Comparison of ENCODE assay signal across 25 cellular contexts in the genomic region with DNA sequence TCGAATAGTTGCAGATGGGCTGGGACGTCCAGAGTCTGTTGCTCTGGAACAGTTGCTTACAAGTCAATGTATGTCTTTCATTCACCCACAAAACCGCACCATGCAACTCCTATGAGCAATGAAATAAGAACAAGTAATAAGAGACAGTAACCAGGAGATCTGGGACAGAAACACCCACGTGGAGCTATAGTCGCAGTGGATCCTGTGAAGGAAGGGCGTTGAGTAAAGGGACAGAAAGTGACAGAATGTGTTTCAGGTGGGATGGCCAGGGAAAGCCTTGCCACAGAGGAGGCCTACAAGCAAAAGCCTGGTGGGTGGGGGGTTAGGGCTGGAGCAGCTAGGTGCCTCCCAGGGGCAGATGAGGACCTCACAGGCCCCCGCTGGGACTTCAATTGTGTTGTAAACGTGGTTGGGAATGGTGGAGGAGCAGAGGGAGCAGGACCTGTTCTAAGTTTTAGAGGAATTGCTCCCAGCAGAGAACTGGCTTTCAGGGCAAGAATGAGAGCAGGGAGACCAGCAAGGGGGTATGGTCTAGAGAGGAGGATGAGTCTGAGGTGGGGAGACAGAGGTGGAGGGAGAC.
"Had no signal": no experiment of that assay in that cellular context is flagged by ENCODE, and none has a peak within 500 bp of the region (broad histone marks: within the 10 kb centered on the region; RNA-seq: fewer than 3 reads in every experiment).

No MANE protein-coding gene starts in this region.

- H3K4me1 Mint-ChIP-seq: activated CD4-positive, alpha-beta memory T cell treated with anti-CD3 and anti-CD28 coated beads, Interleukin-2, amount 10 ng/mL, durations not matched to agents 7 days and 5 days; activated T-helper 17 cell treated with anti-CD3 and anti-CD28 coated beads, Interleukin-2, amount 50 U/mL, for 72 hours; central memory CD8-positive, alpha-beta T cell; natural killer cell; T-helper 17 cell had no signal

- H3K27me3 ChIP-seq: gastrocnemius medialis, hepatocyte, right lobe of liver, vagina had no signal

- H3K4me3 ChIP-seq: gastrocnemius medialis, hepatocyte, left lung, lower lobe of right lung, right lobe of liver, vagina had no signal

- H3K36me3 ChIP-seq: gastrocnemius medialis, left lung, lower lobe of right lung, right lobe of liver, vagina, WERI-Rb-1 had no signal

- H3K4me3 Mint-ChIP-seq: activated CD4-positive, alpha-beta memory T cell treated with anti-CD3 and anti-CD28 coated beads, Interleukin-2, amount 10 ng/mL, durations not matched to agents 7 days and 5 days; activated CD4-positive, alpha-beta T cell treated with anti-CD3 and anti-CD28 coated beads, Interleukin-2, amount 10 ng/mL, durations not matched to agents 7 days and 5 days; activated naive CD4-positive, alpha-beta T cell treated with anti-CD3 and anti-CD28 coated beads, Interleukin-2, amount 50 U/mL, for 24 hours; activated T-cell treated with anti-CD3 and anti-CD28 coated beads, Interleukin-2, amount 50 U/mL, for 24 hours; activated T-helper 17 cell treated with anti-CD3 and anti-CD28 coated beads, Interleukin-2, amount 50 U/mL, for 72 hours; central memory CD8-positive, alpha-beta T cell; dendritic cell treated with granulocyte-macrophage colony-stimulating factor and Interleukin-4, amounts not matched to agents 40 ng/mL and 50 ng/mL, for 4 days; natural killer cell; T-helper 17 cell; type B pancreatic cell had no signal

- DNase-seq: activated CD4-positive, alpha-beta memory T cell treated with anti-CD3 and anti-CD28 coated beads, Interleukin-2, amount 10 ng/mL, durations not matched to agents 7 days and 5 days; activated CD4-positive, alpha-beta T cell treated with anti-CD3 and anti-CD28 coated beads, Interleukin-2, amount 10 ng/mL, durations not matched to agents 7 days and 5 days; activated CD4-positive, CD25-positive, alpha-beta regulatory T cell treated with anti-CD3 and anti-CD28 coated beads, Interleukin-2, amount 50 U/mL, for 72 hours; activated CD8-positive, alpha-beta memory T cell treated with anti-CD3 and anti-CD28 coated beads, Interleukin-2, amount 50 U/mL, for 48 hours; activated T-cell treated with anti-CD3 and anti-CD28 coated beads, Interleukin-2, amount 50 U/mL, for 24 hours; gastrocnemius medialis; glutamatergic neuron; left lung; lower lobe of right lung; mesenchymal stem cell; natural killer cell; right lobe of liver; stimulated activated CD4-positive, alpha-beta T cell treated with anti-CD3 and anti-CD28 coated beads, Interleukin-2, amount 100 ng/mL, for 48 hours; stimulated activated naive CD4-positive, alpha-beta T cell treated with Interleukin-2 at 50 U/mL for 16 hours; T-helper 17 cell; T1000; WERI-Rb-1 had no signal

- H3K4me1 ChIP-seq: gastrocnemius medialis, left lung, lower lobe of right lung, right lobe of liver had no signal

- H3K27ac Mint-ChIP-seq: activated CD4-positive, alpha-beta memory T cell treated with anti-CD3 and anti-CD28 coated beads, Interleukin-2, amount 10 ng/mL, durations not matched to agents 7 days and 5 days; activated CD4-positive, alpha-beta T cell treated with anti-CD3 and anti-CD28 coated beads, Interleukin-2, amount 10 ng/mL, durations not matched to agents 7 days and 5 days; activated naive CD4-positive, alpha-beta T cell treated with anti-CD3 and anti-CD28 coated beads, Interleukin-2, amount 50 U/mL, for 24 hours; activated T-cell treated with anti-CD3 and anti-CD28 coated beads, Interleukin-2, amount 50 U/mL, for 24 hours; activated T-helper 17 cell treated with anti-CD3 and anti-CD28 coated beads, Interleukin-2, amount 50 U/mL, for 72 hours; dendritic cell treated with granulocyte-macrophage colony-stimulating factor and Interleukin-4, amounts not matched to agents 40 ng/mL and 50 ng/mL, for 4 days; natural killer cell; progenitor cell of endocrine pancreas; T-helper 17 cell; type B pancreatic cell had no signal

- H3K36me3 Mint-ChIP-seq: activated naive CD4-positive, alpha-beta T cell treated with anti-CD3 and anti-CD28 coated beads, Interleukin-2, amount 50 U/mL, for 24 hours; natural killer cell; type B pancreatic cell had no signal

- H3K9me3 ChIP-seq: gastrocnemius medialis, lower lobe of right lung, right lobe of liver, vagina had no signal

- ATAC-seq: activated T-helper 17 cell treated with anti-CD3 and anti-CD28 coated beads, Interleukin-2, amount 50 U/mL, for 72 hours; gastrocnemius medialis; left lung; lower lobe of right lung; natural killer cell; right lobe of liver; T-helper 17 cell had no signal

- H3K27me3 Mint-ChIP-seq: activated CD4-positive, alpha-beta memory T cell treated with anti-CD3 and anti-CD28 coated beads, Interleukin-2, amount 10 ng/mL, durations not matched to agents 7 days and 5 days; activated CD4-positive, alpha-beta T cell treated with anti-CD3 and anti-CD28 coated beads, Interleukin-2, amount 10 ng/mL, durations not matched to agents 7 days and 5 days; activated T-cell treated with anti-CD3 and anti-CD28 coated beads, Interleukin-2, amount 50 U/mL, for 24 hours; dendritic cell treated with granulocyte-macrophage colony-stimulating factor and Interleukin-4, amounts not matched to agents 40 ng/mL and 50 ng/mL, for 4 days; T-helper 17 cell had no signal

- H3K27ac ChIP-seq: gastrocnemius medialis, hepatocyte, left lung, lower lobe of right lung, right lobe of liver, vagina, WERI-Rb-1 had no signal
